16 cellular contexts compared by ENCODE assay signal in the genomic region with DNA sequence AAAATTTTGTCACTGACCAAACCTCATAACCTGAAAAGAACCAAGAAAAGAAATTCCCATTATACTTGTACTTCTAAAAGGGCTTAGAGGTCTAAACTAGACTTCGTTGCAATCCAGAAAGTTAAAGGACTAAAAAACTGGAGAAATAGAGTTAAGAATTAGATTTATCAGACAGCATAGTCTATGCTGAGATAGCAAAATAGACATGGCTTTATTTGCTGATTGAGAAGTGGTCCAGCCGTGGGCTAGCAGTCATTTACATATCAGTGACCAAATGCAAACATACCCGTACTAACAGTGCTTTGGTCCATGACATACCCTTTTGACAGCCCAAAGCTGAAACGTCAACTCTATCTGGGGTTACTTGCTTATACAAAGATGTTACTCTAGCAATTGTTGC.
DNase-seq lines count a peak whose midpoint lies in the region; ATAC-seq, FAIRE-seq and TF ChIP-seq lines count a peak whose summit lies in the region.
"Had no signal": no experiment of that assay in that cellular context is flagged by ENCODE, and none has a peak within 500 bp of the region (broad histone marks: within the 10 kb centered on the region; RNA-seq: fewer than 3 reads in every experiment).

No MANE protein-coding gene starts in this region.

- H3K4me1 ChIP-seq in HepG2 (ENCODE audit: insufficient read depth, low read length), result peaks cover 33% of the 10 kb centered on the region
- peaks cover 0 to 3% (median 0%) of the 10 kb centered on the region in 4 donors for H3K4me1 ChIP-seq in right lobe of liver
- peaks cover 8 to 12% (median 9%) of the 10 kb centered on the region in 4 donors for H3K4me1 ChIP-seq in esophagus muscularis mucosa
- H3K4me1 ChIP-seq in Karpas-422 (ENCODE audit: low read length), result peaks cover 13% of the 10 kb centered on the region

- CTCF ChIA-PET in HepG2 (lab: Yijun Ruan, JAX; ENCODE audit: low intra/inter-chr PET ratio, low total read pairs), result no interaction called here

- no peak overlapping the region for H3K27ac Mint-ChIP-seq in neural crest cell (ENCODE audit: unreplicated experiment)

- TF ChIP-seq POLR2A in HepG2 (IDR thresholded peaks at IDR 0.05; ENCODE audit: insufficient read depth in 1 of 2, low read depth in 2 of 2, low read length in 2 of 2) (no peak), right lobe of liver (IDR thresholded peaks at IDR 0.05) (no peak), esophagus muscularis mucosa (IDR thresholded peaks at IDR 0.05; ENCODE audit: low read depth) (no peak)

- TF ChIP-seq CTCF in HepG2 (CRISPR knock-in tag; IDR thresholded peaks at IDR 0.05), result no peak
- no peak for TF ChIP-seq CTCF in right lobe of liver (IDR thresholded peaks at IDR 0.05)
- no peak for TF ChIP-seq CTCF in esophagus muscularis mucosa (IDR thresholded peaks at IDR 0.05)
- no peak for TF ChIP-seq CTCF in neural crest cell (conservative IDR thresholded peaks at IDR 0.05)

- no peaks in the 10 kb centered on the region; a peak in 1 of 5 replicates for H3K27me3 ChIP-seq in HepG2 (ENCODE audit: control insufficient read depth in 1 of 2, insufficient read depth in 2 of 2, low read length in 2 of 2)
- H3K27me3 ChIP-seq in right lobe of liver, result no peaks in the 10 kb centered on the region
- H3K27me3 ChIP-seq in esophagus muscularis mucosa, result no peaks in the 10 kb centered on the region
- no peaks in the 10 kb centered on the region for H3K27me3 ChIP-seq in Karpas-422 (ENCODE audit: low read length)
- H3K27me3 ChIP-seq: BLaER1 had no signal

- H3K9me2 ChIP-seq in Karpas-422 (replicated peaks; ENCODE audit: insufficient read depth, low read length), result no peaks in the 10 kb centered on the region

- H3K36me3 ChIP-seq in HepG2 (replicated peaks in 1 of 2; ENCODE audit: control insufficient read depth in 1 of 2, insufficient read depth in 2 of 2, low read length in 2 of 2) (no peaks in the 10 kb centered on the region), right lobe of liver (no peaks in the 10 kb centered on the region), esophagus muscularis mucosa (no peaks in the 10 kb centered on the region), Karpas-422 (ENCODE audit: insufficient read depth, low read length) (no peaks in the 10 kb centered on the region)
- H3K36me3 ChIP-seq: BLaER1 had no signal

- no peak for TF ChIP-seq EP300 in HepG2 (IDR thresholded peaks at IDR 0.05; ENCODE audit: low read depth in 2 of 2, low read length in 2 of 2)
- no peak for TF ChIP-seq EP300 in HepG2 (CRISPR knock-in tag; IDR thresholded peaks at IDR 0.05; ENCODE audit: borderline replicate concordance)
- TF ChIP-seq EP300 in esophagus muscularis mucosa (IDR thresholded peaks at IDR 0.05), result no peak

- H3K9me3 Mint-ChIP-seq in neural crest cell, result peaks cover 6% of the 10 kb centered on the region

- peaks cover 5% of the 10 kb centered on the region for H3K36me3 Mint-ChIP-seq in neural crest cell (ENCODE audit: low read depth)

- no peaks in the 10 kb centered on the region for H3K27me3 Mint-ChIP-seq in neural crest cell (ENCODE audit: low read depth)

- no peak for ATAC-seq in HepG2
- no peak for ATAC-seq in right lobe of liver
- ATAC-seq: HCT116 had no signal

- H3K4me2 ChIP-seq in HepG2 (ENCODE audit: low read depth, low read length) (no peak overlapping the region), Karpas-422 (ENCODE audit: low read depth, low read length, poor library complexity, severe bottlenecking) (no peak overlapping the region)
- H3K4me2 ChIP-seq: BLaER1 had no signal

- H3K79me2 ChIP-seq in HepG2 (ENCODE audit: insufficient read depth, low read length) (no peaks in the 10 kb centered on the region), Karpas-422 (ENCODE audit: low read length) (no peaks in the 10 kb centered on the region)

- H3K9ac ChIP-seq in HepG2 (ENCODE audit: insufficient read depth, low read depth, low read length) (no peak overlapping the region), Karpas-422 (ENCODE audit: low read length) (no peak overlapping the region)
- H3K9ac ChIP-seq: BLaER1, GM23248 had no signal

- H3K4me3 ChIP-seq in HepG2 (replicated peaks in 1 of 3; ENCODE audit: insufficient read depth in 1 of 3, low read depth in 2 of 3, low read length in 3 of 3) (no peak overlapping the region), right lobe of liver (no peak overlapping the region), esophagus muscularis mucosa (no peak overlapping the region), Karpas-422 (ENCODE audit: low read length) (no peak overlapping the region)
- H3K4me3 ChIP-seq: BLaER1, GM23248 had no signal

- in situ Hi-C loops in HepG2 (cut with HindIII; ENCODE audit: extremely low pct_ligation_motif_present, low pct_unique_long_range_greater_than_20kb), result no loop called here

- peaks cover 5% of the 10 kb centered on the region for H3K4me1 Mint-ChIP-seq in neural crest cell

- BruUV-seq in HepG2 (replicated peaks; lab: Mats Ljungman, UMichigan), result no TSS peak

- intact Hi-C loops in HepG2 (cut with micrococcal nuclease; ENCODE audit: unreplicated experiment) (no loop called here), right lobe of liver (cut with DNase I) (no loop called here), esophagus muscularis mucosa (cut with DNase I) (no loop called here)

- WGBS in HepG2 (ENCODE audit: low lambda C conversion rate), result 56% methylated on average over 4 of the region's 4 CpGs
- 66% methylated on average over 4 of the region's 4 CpGs for WGBS in right lobe of liver (ENCODE audit: insufficient coverage, low coverage, low lambda C conversion rate, missing lambda C conversion rate)
- 86% methylated on average over 4 of the region's 4 CpGs for WGBS in esophagus muscularis mucosa

- H3K9me3 ChIP-seq in HepG2 (ENCODE audit: low read length) (no peaks in the 10 kb centered on the region), right lobe of liver (no peaks in the 10 kb centered on the region), esophagus muscularis mucosa (no peaks in the 10 kb centered on the region), Karpas-422 (ENCODE audit: low read length) (no peaks in the 10 kb centered on the region)

- H2AFZ ChIP-seq in HepG2 (ENCODE audit: low read length) (no peak overlapping the region), Karpas-422 (ENCODE audit: low read length) (no peak overlapping the region)
- H2AFZ ChIP-seq: GM23248 had no signal

- POLR2A ChIA-PET in HepG2 (lab: Yijun Ruan, JAX), result no interaction called here

- no peaks in the 10 kb centered on the region for H4K20me1 ChIP-seq in HepG2 (ENCODE audit: insufficient read depth, low read length)
- H4K20me1 ChIP-seq in Karpas-422 (ENCODE audit: insufficient read depth, low read depth, low read length), result no peaks in the 10 kb centered on the region
- H4K20me1 ChIP-seq: BLaER1 had no signal

- TF ChIP-seq RAD21 in HepG2 (CRISPR knock-in tag; IDR thresholded peaks at IDR 0.05), result no peak

- H3K4me3 Mint-ChIP-seq in neural crest cell, result peak overlapping the region; percentile 45

- H3K27ac ChIP-seq in HepG2 (ENCODE audit: extremely low read length, insufficient read depth, low read length), result no peak overlapping the region
- no peak overlapping the region for H3K27ac ChIP-seq in right lobe of liver
- H3K27ac ChIP-seq in esophagus muscularis mucosa (replicated peaks in 1 of 4), result no peak overlapping the region
- H3K27ac ChIP-seq in Karpas-422 (ENCODE audit: low read length), result no peak overlapping the region
- H3K27ac ChIP-seq: 22Rv1, BLaER1, GM23248 had no signal

- DNase-seq in HepG2 (ENCODE audit: low spot score) (no peak), right lobe of liver (no peak), esophagus muscularis mucosa (ENCODE audit: extremely low spot score) (peak; percentile 42), neural crest cell (ENCODE audit: low read depth, low spot score) (no peak), NAMALWA (ENCODE audit: low spot score) (no peak), Karpas-422 (no peak), SW480 (ENCODE audit: low spot score) (no peak)
- DNase-seq: AML-193, DMS53, GF-D8, GM23248, IMR-90 had no signal

- no peak for FAIRE-seq in HepG2 (lab: Jason Lieb, UNC)
- FAIRE-seq: H54 had no signal

TF ChIP-seq in HepG2, 621 proteins besides CTCF, POLR2A, EP300 and RAD21:
- TF ChIP-seq MAFF (IDR thresholded peaks at IDR 0.05; ENCODE audit: low read depth, low read length), result peak; percentile 58; the same call in 1 of the 2 replicates
- TF ChIP-seq, protein P1, sequence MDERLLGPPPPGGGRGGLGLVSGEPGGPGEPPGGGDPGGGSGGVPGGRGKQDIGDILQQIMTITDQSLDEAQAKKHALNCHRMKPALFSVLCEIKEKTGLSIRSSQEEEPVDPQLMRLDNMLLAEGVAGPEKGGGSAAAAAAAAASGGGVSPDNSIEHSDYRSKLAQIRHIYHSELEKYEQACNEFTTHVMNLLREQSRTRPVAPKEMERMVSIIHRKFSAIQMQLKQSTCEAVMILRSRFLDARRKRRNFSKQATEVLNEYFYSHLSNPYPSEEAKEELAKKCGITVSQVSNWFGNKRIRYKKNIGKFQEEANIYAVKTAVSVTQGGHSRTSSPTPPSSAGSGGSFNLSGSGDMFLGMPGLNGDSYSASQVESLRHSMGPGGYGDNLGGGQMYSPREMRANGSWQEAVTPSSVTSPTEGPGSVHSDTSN (CRISPR knock-in tag; IDR thresholded peaks at IDR 0.05), result no peak
- peak; percentile 21 to 72; a peak in 2 of 4 replicates for TF ChIP-seq MAFK (conservative IDR thresholded peaks at IDR 0.05 in 1 of 2, IDR thresholded peaks at IDR 0.05 in 1 of 2; ENCODE audit: low read length in 2 of 2)
